27 cellular contexts compared by ENCODE assay signal in the genomic region with DNA sequence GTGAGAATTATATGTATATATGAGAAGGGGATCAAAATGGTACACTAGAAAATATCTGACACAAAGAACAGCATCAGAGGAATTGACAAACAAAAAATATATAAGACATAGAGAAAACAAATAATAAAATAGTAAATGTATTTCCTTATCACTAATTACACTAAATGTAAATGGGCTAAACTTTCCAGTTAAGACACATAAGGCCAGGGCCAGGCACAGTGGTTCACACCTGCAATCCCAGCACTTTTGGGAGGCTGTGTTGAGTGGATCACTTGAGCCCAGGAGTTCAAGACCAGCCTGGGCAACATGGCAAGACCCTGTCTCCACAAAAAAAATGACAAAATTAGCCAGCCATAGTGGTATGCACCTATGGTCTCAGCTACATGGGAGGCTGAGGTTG.
"Had no signal": no experiment of that assay in that cellular context is flagged by ENCODE, and none has a peak within 500 bp of the region (broad histone marks: within the 10 kb centered on the region; RNA-seq: fewer than 3 reads in every experiment).

No MANE protein-coding gene starts in this region.

- H3K27me3 ChIP-seq: hepatocyte, neural progenitor cell, neutrophil, right atrium auricular region, right lobe of liver, testis, thyroid gland, transverse colon, upper lobe of right lung had no signal

- H3K36me3 ChIP-seq: neural progenitor cell, neutrophil, right atrium auricular region, right lobe of liver, thyroid gland, transverse colon, upper lobe of right lung had no signal

- H3K9me3 ChIP-seq: testis, thyroid gland had no signal

- FAIRE-seq: urothelium cell line had no signal

- DNase-seq: islet precursor cell; left ventricle myocardium inferior; mesendoderm; naive B cell; natural killer cell; nephron progenitor cell; occipital lobe; right lobe of liver; stimulated activated CD4-positive, alpha-beta T cell treated with anti-CD3 and anti-CD28 coated beads, Interleukin-1b, Interleukin-23, amount 100 ng/mL, for 48 hours; stimulated activated CD4-positive, alpha-beta T cell treated with anti-CD3 and anti-CD28 coated beads, Interleukin-2, amount 100 ng/mL, for 48 hours; stimulated activated CD4-positive, alpha-beta T cell treated with anti-CD3 and anti-CD28 coated beads, Interleukin-4, amount 100 ng/mL, for 4 hours; stimulated activated CD8-positive, alpha-beta memory T cell treated with anti-CD3 and anti-CD28 coated beads, Interleukin-4, amount 100 ng/mL, for 48 hours; stimulated activated naive CD4-positive, alpha-beta T cell treated with Interleukin-2 at 50 U/mL for 16 hours; stimulated activated naive CD8-positive, alpha-beta T cell treated with anti-CD3 and anti-CD28 coated beads, Interleukin-15, amount 100 ng/mL, for 72 hours; testis; thyroid gland; transverse colon; upper lobe of right lung had no signal

- H2AFZ ChIP-seq: hepatocyte, neural progenitor cell, parathyroid adenoma had no signal

- H3K27ac ChIP-seq: hepatocyte, left ventricle myocardium inferior, neural progenitor cell, neutrophil, parathyroid adenoma, right atrium auricular region, right lobe of liver, testis, thyroid gland, transverse colon, upper lobe of right lung had no signal

- H3K9ac ChIP-seq: neural progenitor cell, parathyroid adenoma had no signal

- H3K4me3 ChIP-seq: hepatocyte, left ventricle myocardium inferior, lung, neural progenitor cell, right atrium auricular region, right lobe of liver, smooth muscle cell, testis, thyroid gland, transverse colon, upper lobe of right lung had no signal

- H3K4me2 ChIP-seq: hepatocyte, neural progenitor cell, smooth muscle cell had no signal

- H3K4me1 ChIP-seq: neural progenitor cell, right lobe of liver, transverse colon had no signal

- ATAC-seq: natural killer cell; right lobe of liver; stimulated activated memory B cell treated with anti-CD40 and anti-IgM and Interleukin-4, amounts not matched to agents 10 μg/mL and 1 μg/mL and 100 μg/mL, for 72 hours; stimulated activated naive CD8-positive, alpha-beta T cell treated with anti-CD3 and anti-CD28 coated beads, Interleukin-15, amount 100 ng/mL, for 72 hours; upper lobe of right lung had no signal
